ENCODE assay signal across 22 cellular contexts in genomic region chr15:27903405-27903804, GRCh38.
A peak's percentile ranks its signal among the peaks of the same experiment; 100 is the strongest.
DNase-seq lines count a peak whose midpoint lies in the region; ATAC-seq, FAIRE-seq and TF ChIP-seq lines count a peak whose summit lies in the region.
"Had no signal": no experiment of that assay in that cellular context is flagged by ENCODE, and none has a peak within 500 bp of the region (broad histone marks: within the 10 kb centered on the region; RNA-seq: fewer than 3 reads in every experiment).

No MANE protein-coding gene starts in this region.

- H3K9ac ChIP-seq in GM12878 (ENCODE audit: control insufficient read depth, insufficient read depth, low read length) (no peak overlapping the region), GM23248 (no peak overlapping the region)
- H3K9ac ChIP-seq: BLaER1 had no signal

- POLR2A ChIA-PET in GM12878 (lab: Charles Lee) = no interaction called here

- TF ChIP-seq EP300 in GM12878 (IDR thresholded peaks at IDR 0.05; ENCODE audit: borderline replicate concordance in 1 of 2, control insufficient read depth in 1 of 2, low read depth in 2 of 2, low read length in 2 of 2) = no peak

- H3K36me3 ChIP-seq in GM06990 (ENCODE audit: control insufficient read depth, insufficient read depth, low read length) (no peaks in the 10 kb centered on the region), H7 (replicated peaks; ENCODE audit: control insufficient read depth, insufficient read depth, low read length) (no peaks in the 10 kb centered on the region), GM12878 (ENCODE audit: control insufficient read depth in 2 of 2, insufficient read depth in 2 of 2, low read length in 1 of 2) (no peaks in the 10 kb centered on the region), GM23248 (ENCODE audit: low read depth) (no peaks in the 10 kb centered on the region)
- H3K36me3 ChIP-seq: BLaER1 had no signal

- no peaks in the 10 kb centered on the region for H3F3A ChIP-seq in GM23248 (ENCODE audit: insufficient read depth)

- in situ Hi-C loops in GM13976 (cut with MboI; ENCODE audit: low sequenced_read_pairs, unreplicated experiment) = no loop called here
- in situ Hi-C loops in GM12878 (cut with MboI) = no loop called here
- in situ Hi-C loops in GM23248 (cut with MboI) = no loop called here

- H3K4me3 ChIP-seq in GM06990 (replicated peaks; ENCODE audit: low read depth, low read length) = no peak overlapping the region
- no peak overlapping the region for H3K4me3 ChIP-seq in H7 (ENCODE audit: insufficient read depth, low read depth, low read length)
- H3K4me3 ChIP-seq in GM12878 = no peak overlapping the region
- H3K4me3 ChIP-seq in GM23248 = no peak overlapping the region
- H3K4me3 ChIP-seq: BLaER1 had no signal

- TF ChIP-seq RAD21 in GM12878 (IDR thresholded peaks at IDR 0.05; ENCODE audit: insufficient read depth, low read depth, low read length) = no peak

- no peak for FAIRE-seq in GM12878 (lab: Jason Lieb, UNC)
- FAIRE-seq: A204.1, D721Med, GM18507, GM19239, H54 had no signal

- SMC1A ChIA-PET in GM12878 (lab: Charles Lee; ENCODE audit: uncharacterized antibody, unreplicated experiment) = no interaction called here

- H2AFZ ChIP-seq in GM12878 (ENCODE audit: control insufficient read depth, low read depth, low read length) (no peak overlapping the region), GM23248 (no peak overlapping the region)

- CTCF ChIA-PET in GM12878 (lab: Yijun Ruan, JAX) = no interaction called here

- WGBS in GM12878 (ENCODE audit: insufficient coverage, insufficient replicate concordance, low lambda C conversion rate, missing lambda C conversion rate) = 19% methylated on average over 9 of the region's 9 CpGs
- WGBS in GM23248 (ENCODE audit: low coverage in 1 of 2, low lambda C conversion rate in 2 of 2, missing lambda C conversion rate in 2 of 2), 2 experiments = 47 to 51% methylated on average over 6 to 9 of the region's 9 CpGs

- DNase-seq in GM06990 (ENCODE audit: extremely low read depth, insufficient read length) (peak; percentile 10), GM13976 (ENCODE audit: low spot score) (peak; percentile 6), H7 (peak; percentile 29), GM12878 (ENCODE audit: low read depth, low spot score) (no peak), GM20000 (ENCODE audit: low spot score) (no peak), GM23248 (no peak)
- DNase-seq: CD4-positive, alpha-beta T cell; CD8-positive, alpha-beta memory T cell; DMS 273 treated with DMSO at 0.1 percent for 48 hours; DMS79; GF-D8; HCEC 1CT had no signal

- ATAC-seq in GM12878 (peak; percentile 36), GM18519 (IDR thresholded peaks at IDR 0.05; ENCODE audit: low FRiP score, unreplicated experiment) (no peak), GM21619 (IDR thresholded peaks at IDR 0.05; ENCODE audit: unreplicated experiment) (no peak)

- H3K27ac ChIP-seq in GM12878 (ENCODE audit: control insufficient read depth, insufficient read depth) = no peak overlapping the region
- no peak overlapping the region for H3K27ac ChIP-seq in GM23248
- H3K27ac ChIP-seq: 22Rv1, BLaER1, C4-2B had no signal

- BruUV-seq in GM12878 (replicated peaks; lab: Mats Ljungman, UMichigan) = no TSS peak

- H3K4me2 ChIP-seq in GM12878 (ENCODE audit: control insufficient read depth, insufficient read depth) (no peak overlapping the region), GM23248 (ENCODE audit: unreplicated experiment) (no peak overlapping the region)
- H3K4me2 ChIP-seq: BLaER1 had no signal

- no peaks in the 10 kb centered on the region for H3K4me1 ChIP-seq in GM12878 (ENCODE audit: control insufficient read depth, insufficient read depth, low read length)
- no peaks in the 10 kb centered on the region for H3K4me1 ChIP-seq in GM23248 (ENCODE audit: insufficient read depth)
- H3K4me1 ChIP-seq: BLaER1 had no signal

- H4K20me1 ChIP-seq in GM12878 (ENCODE audit: control insufficient read depth, insufficient read depth) (no peaks in the 10 kb centered on the region; the same call in 1 of the 2 replicates), GM23248 (ENCODE audit: insufficient read depth) (no peaks in the 10 kb centered on the region)
- H4K20me1 ChIP-seq: BLaER1 had no signal

- no peaks in the 10 kb centered on the region for H3K27me3 ChIP-seq in GM06990 (replicated peaks; ENCODE audit: control insufficient read depth, insufficient read depth, low read length)
- H3K27me3 ChIP-seq in H7 (ENCODE audit: control insufficient read depth, insufficient read depth, low read length) = no peaks in the 10 kb centered on the region
- no peaks in the 10 kb centered on the region for H3K27me3 ChIP-seq in GM12878 (replicated peaks in 1 of 2; ENCODE audit: control insufficient read depth in 2 of 2, insufficient read depth in 2 of 2, low read length in 1 of 2)
- H3K27me3 ChIP-seq in GM23248 (replicated peaks; ENCODE audit: insufficient read depth) = no peaks in the 10 kb centered on the region
- H3K27me3 ChIP-seq: BLaER1 had no signal

- H3K9me2 ChIP-seq in GM23248 (ENCODE audit: insufficient read depth) = no peaks in the 10 kb centered on the region

- no peak for TF ChIP-seq POLR2A in GM12878 (IDR thresholded peaks at IDR 0.05; ENCODE audit: low read depth, low read length)

- no peaks in the 10 kb centered on the region for H3K79me2 ChIP-seq in GM12878 (ENCODE audit: control insufficient read depth, insufficient read depth, low read length)
- no peaks in the 10 kb centered on the region for H3K79me2 ChIP-seq in GM23248 (ENCODE audit: insufficient read depth)

- intact Hi-C loops in GM12878 (cut with micrococcal nuclease; ENCODE audit: unreplicated experiment) = no loop called here

- H3K9me3 ChIP-seq in GM12878 (replicated peaks; ENCODE audit: control insufficient read depth, insufficient read depth, low read length) (no peaks in the 10 kb centered on the region; the same call in 2 of the 3 replicates), GM23248 (ENCODE audit: low read depth) (peaks cover 4% of the 10 kb centered on the region)

- RAD21 ChIA-PET in GM12878 (lab: Charles Lee; ENCODE audit: unreplicated experiment) = no interaction called here

- no peak for TF ChIP-seq CTCF in GM06990 (IDR thresholded peaks at IDR 0.05; ENCODE audit: insufficient read depth, low read length, poor library complexity, severe bottlenecking)
- TF ChIP-seq CTCF in GM13976 (IDR thresholded peaks at IDR 0.05; ENCODE audit: borderline replicate concordance, control extremely low read depth, extremely low read depth, insufficient read depth, missing control alignments) = no peak
- TF ChIP-seq CTCF in GM12878 (IDR thresholded peaks at IDR 0.05 in 2 of 3, conservative IDR thresholded peaks at IDR 0.05 in 1 of 3; ENCODE audit: control insufficient read depth in 2 of 3, extremely low read depth in 1 of 3, insufficient read depth in 1 of 3, low read depth in 3 of 3, low read length in 3 of 3) = no peak
- no peak for TF ChIP-seq CTCF in GM20000 (IDR thresholded peaks at IDR 0.05; ENCODE audit: extremely low read depth, missing control alignments)

TF ChIP-seq in GM12878, 131 proteins besides CTCF, POLR2A, EP300 and RAD21:
- peak; percentile 59; the same call in 1 of the 2 replicates for TF ChIP-seq RELB (IDR thresholded peaks at IDR 0.05; ENCODE audit: low read depth)
- TF ChIP-seq SPI1 (IDR thresholded peaks at IDR 0.05; ENCODE audit: borderline replicate concordance, insufficient read depth, low read depth, low read length) = no peak

Comparison
In these comparisons a context has a peak if more than half of its experiments do, and no peak if none do; other contexts are left out.
1. DNase-seq: peak in GM06990 (single experiment), GM13976 (single experiment) and H7 (single experiment); none in GM12878 (single experiment), GM20000 (single experiment) and GM23248 (single experiment).